ENCODE assay signal across 9 cellular contexts in genomic region chr10:69125554-69125953, GRCh38. TPM values are rescaled to one million over a fixed set of nuclear protein-coding genes. Genes with fewer than 3 reads are reported as not detected.
DNase-seq lines count a peak whose midpoint lies in the region; ATAC-seq, FAIRE-seq and TF ChIP-seq lines count a peak whose summit lies in the region.
"Had no signal": no experiment of that assay in that cellular context is flagged by ENCODE, and none has a peak within 500 bp of the region (broad histone marks: within the 10 kb centered on the region; RNA-seq: fewer than 3 reads in every experiment).

No MANE protein-coding gene starts in this region.

- no peaks in the 10 kb centered on the region for H3K9me3 ChIP-seq in right cardiac atrium (ENCODE audit: control insufficient read depth, low read length)
- H3K9me3 ChIP-seq in HepG2 (ENCODE audit: low read length), result no peaks in the 10 kb centered on the region

- CTCF ChIA-PET in HepG2 (lab: Yijun Ruan, JAX; ENCODE audit: low intra/inter-chr PET ratio, low total read pairs), result no interaction called here

- ATAC-seq in right cardiac atrium (no peak), Right ventricle myocardium superior (ENCODE audit: poor library complexity) (no peak), HepG2 (no peak), HG03097 (IDR thresholded peaks at IDR 0.05; ENCODE audit: low FRiP score, unreplicated experiment) (no peak)

- H3K27ac ChIP-seq in right cardiac atrium (ENCODE audit: low read length) (no peak overlapping the region), HepG2 (ENCODE audit: extremely low read length, insufficient read depth, low read length) (no peak overlapping the region), urinary bladder (ENCODE audit: low read depth) (no peak overlapping the region)

- H3K4me1 ChIP-seq in right cardiac atrium (ENCODE audit: control insufficient read depth, insufficient read depth, low read length), result no peaks in the 10 kb centered on the region
- H3K4me1 ChIP-seq in HepG2 (ENCODE audit: insufficient read depth, low read length), result peaks cover 30% of the 10 kb centered on the region
- no peaks in the 10 kb centered on the region for H3K4me1 ChIP-seq in urinary bladder (ENCODE audit: insufficient read depth)

- H2AFZ ChIP-seq in HepG2 (ENCODE audit: low read length), result no peak overlapping the region

- peak overlapping the region; percentile 90 for H3K9ac ChIP-seq in HepG2 (ENCODE audit: insufficient read depth, low read depth, low read length)

- POLR2A ChIA-PET in HepG2 (lab: Yijun Ruan, JAX), result no interaction called here

- no peak for FAIRE-seq in HepG2 (lab: Jason Lieb, UNC)

- TF ChIP-seq EP300 in HepG2 (IDR thresholded peaks at IDR 0.05; ENCODE audit: low read depth in 2 of 2, low read length in 2 of 2), result no peak
- no peak for TF ChIP-seq EP300 in HepG2 (CRISPR knock-in tag; IDR thresholded peaks at IDR 0.05; ENCODE audit: borderline replicate concordance)

- H3K36me3 ChIP-seq in HepG2 (replicated peaks in 1 of 2; ENCODE audit: control insufficient read depth in 1 of 2, insufficient read depth in 2 of 2, low read length in 2 of 2) (no peaks in the 10 kb centered on the region), urinary bladder (ENCODE audit: insufficient read depth) (no peaks in the 10 kb centered on the region)

- TF ChIP-seq POLR2A in HepG2 (IDR thresholded peaks at IDR 0.05; ENCODE audit: insufficient read depth in 1 of 2, low read depth in 2 of 2, low read length in 2 of 2), result no peak

- 67% methylated on average over 1 of the region's 1 CpG for WGBS in right cardiac atrium
- 19% methylated on average over 1 of the region's 1 CpG for WGBS in HepG2 (ENCODE audit: low lambda C conversion rate)
- 76% methylated on average over 1 of the region's 1 CpG for WGBS in urinary bladder

- H3K27me3 ChIP-seq in right cardiac atrium (ENCODE audit: control insufficient read depth, insufficient read depth) (no peaks in the 10 kb centered on the region), HepG2 (ENCODE audit: control insufficient read depth in 1 of 2, insufficient read depth in 2 of 2, low read length in 2 of 2) (no peaks in the 10 kb centered on the region)

- BruUV-seq in HepG2 (replicated peaks; lab: Mats Ljungman, UMichigan), result no TSS peak

- H3K4me3 ChIP-seq in right cardiac atrium (ENCODE audit: low read length) (peak overlapping the region; percentile 92), astrocyte of the cerebellum (ENCODE audit: low read depth, low read length) (peak overlapping the region; percentile 80), HepG2 (replicated peaks in 1 of 3; ENCODE audit: insufficient read depth in 1 of 3, low read depth in 2 of 3, low read length in 3 of 3) (peak overlapping the region; percentile 74 to 96 (median 85); a peak in 5 of 6 replicates), urinary bladder (ENCODE audit: low read depth, low read length) (peak overlapping the region; percentile 81)

- in situ Hi-C loops in astrocyte of the cerebellum (cut with HindIII; ENCODE audit: low sequenced_read_pairs), result no loop called here
- in situ Hi-C loops in HepG2 (cut with HindIII; ENCODE audit: extremely low pct_ligation_motif_present, low pct_unique_long_range_greater_than_20kb), result no loop called here
- in situ Hi-C loops in G401 (cut with HindIII; ENCODE audit: low sequenced_read_pairs), result no loop called here

- H3K79me2 ChIP-seq in HepG2 (ENCODE audit: insufficient read depth, low read length), result peaks cover 56% of the 10 kb centered on the region

- TF ChIP-seq CTCF in astrocyte of the cerebellum (IDR thresholded peaks at IDR 0.05; ENCODE audit: low read depth, low read length, missing control alignments) (no peak), HepG2 (CRISPR knock-in tag; IDR thresholded peaks at IDR 0.05) (no peak)

- no peak for DNase-seq in right cardiac atrium
- DNase-seq in Right ventricle myocardium superior, result no peak
- DNase-seq in astrocyte of the cerebellum (ENCODE audit: low read depth), result no peak
- no peak for DNase-seq in HepG2 (ENCODE audit: low spot score)
- no peak for DNase-seq in SIG-M5 (lab: John Stamatoyannopoulos, UW)
- no peak for DNase-seq in G401 (ENCODE audit: low spot score)
- DNase-seq: activated CD8-positive, alpha-beta memory T cell treated with anti-CD3 and anti-CD28 coated beads, Interleukin-2, amount 50 U/mL, for 48 hours had no signal

- no peaks in the 10 kb centered on the region for H4K20me1 ChIP-seq in HepG2 (ENCODE audit: insufficient read depth, low read length)

- intact Hi-C loops in right cardiac atrium (cut with DNase I) (no loop called here), Right ventricle myocardium superior (cut with DNase I) (no loop called here), HepG2 (cut with micrococcal nuclease; ENCODE audit: unreplicated experiment) (loop anchor here (10.0 kb wide), 1 partner anchor 49 kb away; no protein-coding TSS in a partner anchor)

- no peak for TF ChIP-seq RAD21 in HepG2 (CRISPR knock-in tag; IDR thresholded peaks at IDR 0.05)

- peak overlapping the region; percentile 80 for H3K4me2 ChIP-seq in HepG2 (ENCODE audit: low read depth, low read length)

RNA-seq across cellular contexts. Expression of gene VPS26A, which starts 1.6 kb away (rescaled TPM):
- total RNA-seq in right cardiac atrium (10 to 100 TPM; 29.6 to 40.8 (median 38.7) TPM), Right ventricle myocardium superior (34.8 TPM), HepG2 (2016; rRNA removed; fragmentation: Illumina TruSeq; extraction: Trizol) (32.6 and 56.7 TPM in 2 replicates), urinary bladder (55.6 TPM)
- polyA plus RNA-seq in right cardiac atrium (19.7 TPM), HepG2 (2011; rRNA removed) (10.3 and 12.9 TPM in 2 replicates), urinary bladder (33.7 TPM)
- total RNA-seq in HepG2 (2016; cell fraction: cytosol; rRNA removed; fragmentation: Illumina TruSeq; extraction: Trizol; ENCODE audit: low read depth), result 7.0 and 10.6 TPM in 2 replicates
- 32.1 and 59.4 TPM in 2 replicates for total RNA-seq in HepG2 (2016; cell fraction: insoluble cytoplasmic fraction; rRNA removed; fragmentation: Illumina TruSeq; extraction: Trizol)
- total RNA-seq in HepG2 (2016; cell fraction: membrane; rRNA removed; fragmentation: Illumina TruSeq; extraction: Trizol), result 16.9 and 19.8 TPM in 2 replicates
- total RNA-seq in HepG2 (2016; cell fraction: nucleus; rRNA removed; fragmentation: Illumina TruSeq; extraction: Trizol), result 20.7 TPM in 2 replicates
- 4.2 and 7.4 TPM in 2 replicates for polyA plus RNA-seq in HepG2 (2011; cell fraction: cytosol; rRNA removed)
- 1.7 and 3.0 TPM in 2 replicates for polyA plus RNA-seq in HepG2 (2011; cell fraction: nucleus; rRNA removed)
- polyA plus RNA-seq in HepG2 (2012), result 22.7 and 30.3 TPM in 2 replicates
- polyA plus RNA-seq in HepG2 (2016; cell fraction: cytosol; fragmentation: Illumina TruSeq; extraction: Trizol; ENCODE audit: low read depth), result 5.3 and 6.4 TPM in 2 replicates
- 95.5 and 103 TPM in 2 replicates for polyA plus RNA-seq in HepG2 (2016; cell fraction: insoluble cytoplasmic fraction; fragmentation: Illumina TruSeq; extraction: Trizol; ENCODE audit: low read depth)
- 14.3 and 15.6 TPM in 2 replicates for polyA plus RNA-seq in HepG2 (2016; cell fraction: membrane; fragmentation: Illumina TruSeq; extraction: Trizol; ENCODE audit: low read depth)
- polyA plus RNA-seq in HepG2 (2016; cell fraction: nucleus; fragmentation: Illumina TruSeq; extraction: Trizol; ENCODE audit: insufficient read depth, low read depth), result 36.5 and 37.9 TPM in 2 replicates
- 1.3 and 3.5 TPM in 2 replicates for polyA minus RNA-seq in HepG2 (2011; rRNA and poly(A)+ RNA removed; ENCODE audit: low replicate concordance)
- polyA minus RNA-seq in HepG2 (2011; cell fraction: cytosol; rRNA and poly(A)+ RNA removed), result 10.0 and 10.2 TPM in 2 replicates
- polyA minus RNA-seq in HepG2 (2011; cell fraction: nucleus; rRNA and poly(A)+ RNA removed), result 5.5 and 9.2 TPM in 2 replicates
- total RNA-seq in G401 (2014; rRNA removed; shearing (Covaris generic)), result 23.9 and 29.7 TPM in 2 replicates

RNA-seq across cellular contexts. Expression of gene SRGN, which starts 37.7 kb away (rescaled TPM):
- total RNA-seq in right cardiac atrium, result 100 to 1,000 TPM in 1 of 4 donors, 10 to 100 TPM in 3; 53.4 to 102 (median 76.8) TPM
- polyA plus RNA-seq in right cardiac atrium, result 69.5 TPM
- total RNA-seq in Right ventricle myocardium superior, result 37.5 TPM
- total RNA-seq in HepG2 (2016; rRNA removed; fragmentation: Illumina TruSeq; extraction: Trizol), result 0.09 TPM in 1 of 2 replicates, not detected in the other
- not detected in 2 replicates for total RNA-seq in HepG2 (2016; cell fraction: cytosol; rRNA removed; fragmentation: Illumina TruSeq; extraction: Trizol; ENCODE audit: low read depth)
- total RNA-seq in HepG2 (2016; cell fraction: insoluble cytoplasmic fraction; rRNA removed; fragmentation: Illumina TruSeq; extraction: Trizol), result not detected in 2 replicates
- not detected in 2 replicates for total RNA-seq in HepG2 (2016; cell fraction: membrane; rRNA removed; fragmentation: Illumina TruSeq; extraction: Trizol)
- total RNA-seq in HepG2 (2016; cell fraction: nucleus; rRNA removed; fragmentation: Illumina TruSeq; extraction: Trizol), result not detected in 2 replicates
- polyA plus RNA-seq in HepG2 (2011; rRNA removed), result not detected in 2 replicates
- polyA plus RNA-seq in HepG2 (2011; cell fraction: cytosol; rRNA removed), result 0.12 and 0.15 TPM in 2 replicates
- 0.14 TPM in 1 of 2 replicates, not detected in the other for polyA plus RNA-seq in HepG2 (2011; cell fraction: nucleus; rRNA removed)
- 0.21 TPM in 1 of 2 replicates, not detected in the other for polyA plus RNA-seq in HepG2 (2012)
- not detected in 2 replicates for polyA plus RNA-seq in HepG2 (2016; cell fraction: cytosol; fragmentation: Illumina TruSeq; extraction: Trizol; ENCODE audit: low read depth)
- not detected in 2 replicates for polyA plus RNA-seq in HepG2 (2016; cell fraction: insoluble cytoplasmic fraction; fragmentation: Illumina TruSeq; extraction: Trizol; ENCODE audit: low read depth)
- polyA plus RNA-seq in HepG2 (2016; cell fraction: membrane; fragmentation: Illumina TruSeq; extraction: Trizol; ENCODE audit: low read depth), result not detected in 2 replicates
- polyA plus RNA-seq in HepG2 (2016; cell fraction: nucleus; fragmentation: Illumina TruSeq; extraction: Trizol; ENCODE audit: insufficient read depth, low read depth), result not detected in 2 replicates
- polyA minus RNA-seq in HepG2 (2011; rRNA and poly(A)+ RNA removed; ENCODE audit: low replicate concordance), result 0.16 and 2.3 TPM in 2 replicates
- polyA minus RNA-seq in HepG2 (2011; cell fraction: cytosol; rRNA and poly(A)+ RNA removed), result not detected in 2 replicates
- polyA minus RNA-seq in HepG2 (2011; cell fraction: nucleus; rRNA and poly(A)+ RNA removed), result not detected in 2 replicates
- 67.7 TPM for total RNA-seq in urinary bladder
- polyA plus RNA-seq in urinary bladder, result 205 TPM
- total RNA-seq in G401 (2014; rRNA removed; shearing (Covaris generic)), result 0.34 and 0.43 TPM in 2 replicates

RNA-seq across cellular contexts. Expression of gene SUPV3L1, which starts 54.5 kb away (rescaled TPM):
- total RNA-seq in right cardiac atrium (10 to 100 TPM; 29.9 to 38.0 (median 33.5) TPM), Right ventricle myocardium superior (36.4 TPM), HepG2 (2016; rRNA removed; fragmentation: Illumina TruSeq; extraction: Trizol) (45.7 and 57.0 TPM in 2 replicates), urinary bladder (25.9 TPM)
- polyA plus RNA-seq in right cardiac atrium (53.5 TPM), HepG2 (2011; rRNA removed) (21.7 and 28.8 TPM in 2 replicates), urinary bladder (21.3 TPM)
- 16.3 and 16.4 TPM in 2 replicates for total RNA-seq in HepG2 (2016; cell fraction: cytosol; rRNA removed; fragmentation: Illumina TruSeq; extraction: Trizol; ENCODE audit: low read depth)
- total RNA-seq in HepG2 (2016; cell fraction: insoluble cytoplasmic fraction; rRNA removed; fragmentation: Illumina TruSeq; extraction: Trizol), result 48.3 and 53.5 TPM in 2 replicates
- 23.2 and 25.0 TPM in 2 replicates for total RNA-seq in HepG2 (2016; cell fraction: membrane; rRNA removed; fragmentation: Illumina TruSeq; extraction: Trizol)
- 31.1 and 39.6 TPM in 2 replicates for total RNA-seq in HepG2 (2016; cell fraction: nucleus; rRNA removed; fragmentation: Illumina TruSeq; extraction: Trizol)
- polyA plus RNA-seq in HepG2 (2011; cell fraction: cytosol; rRNA removed), result 15.2 and 21.5 TPM in 2 replicates
- polyA plus RNA-seq in HepG2 (2011; cell fraction: nucleus; rRNA removed), result 29.2 and 34.2 TPM in 2 replicates
- 19.4 and 21.4 TPM in 2 replicates for polyA plus RNA-seq in HepG2 (2012)
- 7.7 and 8.3 TPM in 2 replicates for polyA plus RNA-seq in HepG2 (2016; cell fraction: cytosol; fragmentation: Illumina TruSeq; extraction: Trizol; ENCODE audit: low read depth)
- polyA plus RNA-seq in HepG2 (2016; cell fraction: insoluble cytoplasmic fraction; fragmentation: Illumina TruSeq; extraction: Trizol; ENCODE audit: low read depth), result 49.1 and 52.2 TPM in 2 replicates
- 16.3 and 17.1 TPM in 2 replicates for polyA plus RNA-seq in HepG2 (2016; cell fraction: membrane; fragmentation: Illumina TruSeq; extraction: Trizol; ENCODE audit: low read depth)
- polyA plus RNA-seq in HepG2 (2016; cell fraction: nucleus; fragmentation: Illumina TruSeq; extraction: Trizol; ENCODE audit: insufficient read depth, low read depth), result 57.9 and 62.9 TPM in 2 replicates
- 17.5 and 39.2 TPM in 2 replicates for polyA minus RNA-seq in HepG2 (2011; rRNA and poly(A)+ RNA removed; ENCODE audit: low replicate concordance)
- polyA minus RNA-seq in HepG2 (2011; cell fraction: cytosol; rRNA and poly(A)+ RNA removed), result 30.0 and 39.7 TPM in 2 replicates
- 34.5 and 55.4 TPM in 2 replicates for polyA minus RNA-seq in HepG2 (2011; cell fraction: nucleus; rRNA and poly(A)+ RNA removed)
- 22.2 and 47.0 TPM in 2 replicates for total RNA-seq in G401 (2014; rRNA removed; shearing (Covaris generic))

Comparison
In these comparisons a context has a peak if more than half of its experiments do, and no peak if none do; other contexts are left out.
1. RNA of gene SRGN, which starts 37.7 kb away (total RNA-seq): 53.4 to 102 TPM in right cardiac atrium, 67.7 TPM in urinary bladder (single experiment) and 37.5 TPM in Right ventricle myocardium superior (single experiment); 0.34 to 0.43 TPM in G401 and 0.09 TPM in HepG2; every median in the first group is over 10 times any median in the second.
2. Peak in every context shown above with its lines, with median percentiles within 50 percentile points of each other: H3K4me3 ChIP-seq.